Comparison of ENCODE assay signal across 33 cellular contexts in genomic region chr13:32234914-32235313, GRCh38.
DNase-seq lines count a peak whose midpoint lies in the region; ATAC-seq and TF ChIP-seq lines count a peak whose summit lies in the region.
"Had no signal": no experiment of that assay in that cellular context is flagged by ENCODE, and none has a peak within 500 bp of the region (broad histone marks: within the 10 kb centered on the region; RNA-seq: fewer than 3 reads in every experiment).

No MANE protein-coding gene starts in this region.

- no peaks in the 10 kb centered on the region for H3K36me3 ChIP-seq in breast epithelium
- H3K36me3 ChIP-seq: prostate gland had no signal

- H3K27ac Mint-ChIP-seq in MCF 10A (ENCODE audit: low read depth, unreplicated experiment) = no peak overlapping the region
- H3K27ac Mint-ChIP-seq in stimulated activated effector memory CD8-positive, alpha-beta T cell treated with anti-CD3 and anti-CD28 coated beads, Interleukin-12 subunit alpha, Interleukin-12 subunit beta, amount 100 ng/mL, for 72 hours = peak overlapping the region; percentile 26
- H3K27ac Mint-ChIP-seq: activated CD4-positive, alpha-beta T cell treated with anti-CD3 and anti-CD28 coated beads, Interleukin-2, amount 10 ng/mL, durations not matched to agents 7 days and 5 days; activated CD8-positive, alpha-beta memory T cell treated with anti-CD3 and anti-CD28 coated beads, Interleukin-2, amount 10 ng/mL, durations not matched to agents 7 days and 5 days; activated T-cell treated with anti-CD3 and anti-CD28 coated beads, Interleukin-2, amount 50 U/mL, for 72 hours; CD8-positive, alpha-beta memory T cell; HFFc6; IgD-negative memory B cell; immature natural killer cell; WTC11 had no signal

- intact Hi-C loops in MCF 10A (cut with micrococcal nuclease) (no loop called here), breast epithelium (cut with DNase I; ENCODE audit: low total_unique reads) (no loop called here)

- no peaks in the 10 kb centered on the region for H3K27me3 Mint-ChIP-seq in MCF 10A (ENCODE audit: insufficient read depth, unreplicated experiment)
- H3K27me3 Mint-ChIP-seq: activated CD4-positive, alpha-beta T cell treated with anti-CD3 and anti-CD28 coated beads, Interleukin-2, amount 10 ng/mL, durations not matched to agents 7 days and 5 days; activated CD8-positive, alpha-beta memory T cell treated with anti-CD3 and anti-CD28 coated beads, Interleukin-2, amount 10 ng/mL, durations not matched to agents 7 days and 5 days; IgD-negative memory B cell; naive B cell; stimulated activated naive CD8-positive, alpha-beta T cell treated with anti-CD3 and anti-CD28 coated beads, Interleukin-15, amount 100 ng/mL, for 72 hours had no signal

- H3K9me3 ChIP-seq in breast epithelium = no peaks in the 10 kb centered on the region
- H3K9me3 ChIP-seq: A549, gastrocnemius medialis, prostate gland, vagina had no signal

- peak; percentile 48 for ATAC-seq in stimulated activated effector memory CD8-positive, alpha-beta T cell treated with anti-CD3 and anti-CD28 coated beads, Interleukin-12 subunit alpha, Interleukin-12 subunit beta, amount 100 ng/mL, for 72 hours
- ATAC-seq: A549; activated CD8-positive, alpha-beta memory T cell treated with anti-CD3 and anti-CD28 coated beads, Interleukin-2, amount 10 ng/mL, durations not matched to agents 7 days and 5 days; activated T-cell treated with anti-CD3 and anti-CD28 coated beads, Interleukin-2, amount 50 U/mL, for 72 hours; esophagus mucosa; gastrocnemius medialis; GM23338; left lobe of liver; PC-3; stimulated activated naive CD8-positive, alpha-beta T cell treated with anti-CD3 and anti-CD28 coated beads, Interleukin-15, amount 100 ng/mL, for 72 hours; WTC11 had no signal

- H3K4me1 ChIP-seq in breast epithelium = no peaks in the 10 kb centered on the region
- H3K4me1 ChIP-seq: A549, gastrocnemius medialis, prostate gland, vagina had no signal

- CTCF ChIA-PET in MCF 10A (lab: Yijun Ruan, JAX) = interaction anchor here (0.6 to 1.2 kb wide), 5 partner anchors 10 to 346 kb away, joined by 3 to 8 read pairs (median 4); no protein-coding TSS in a partner anchor

- no peak for TF ChIP-seq POLR2A in breast epithelium (IDR thresholded peaks at IDR 0.05)

- TF ChIP-seq CTCF in MCF 10A (IDR thresholded peaks at IDR 0.05; ENCODE audit: unreplicated experiment) (no peak), breast epithelium (IDR thresholded peaks at IDR 0.05) (no peak), astrocyte of the spinal cord (IDR thresholded peaks at IDR 0.05; ENCODE audit: low read depth, low read length) (no peak)

- no peaks in the 10 kb centered on the region for H3K27me3 ChIP-seq in breast epithelium
- H3K27me3 ChIP-seq: gastrocnemius medialis, vagina had no signal

- no peak overlapping the region for H3K4me3 Mint-ChIP-seq in MCF 10A (ENCODE audit: unreplicated experiment)
- no peak overlapping the region for H3K4me3 Mint-ChIP-seq in stimulated activated effector memory CD8-positive, alpha-beta T cell treated with anti-CD3 and anti-CD28 coated beads, Interleukin-12 subunit alpha, Interleukin-12 subunit beta, amount 100 ng/mL, for 72 hours
- H3K4me3 Mint-ChIP-seq: activated CD4-positive, alpha-beta T cell treated with anti-CD3 and anti-CD28 coated beads, Interleukin-2, amount 10 ng/mL, durations not matched to agents 7 days and 5 days; activated CD8-positive, alpha-beta memory T cell treated with anti-CD3 and anti-CD28 coated beads, Interleukin-2, amount 10 ng/mL, durations not matched to agents 7 days and 5 days; activated T-cell treated with anti-CD3 and anti-CD28 coated beads, Interleukin-2, amount 50 U/mL, for 72 hours; CD8-positive, alpha-beta memory T cell; GM23338; HFFc6; IgD-negative memory B cell; immature natural killer cell; stimulated activated naive CD8-positive, alpha-beta T cell treated with anti-CD3 and anti-CD28 coated beads, Interleukin-15, amount 100 ng/mL, for 72 hours; WTC11 had no signal

- H3K4me1 Mint-ChIP-seq in MCF 10A (ENCODE audit: insufficient read depth, unreplicated experiment) = no peaks in the 10 kb centered on the region
- no peaks in the 10 kb centered on the region for H3K4me1 Mint-ChIP-seq in stimulated activated effector memory CD8-positive, alpha-beta T cell treated with anti-CD3 and anti-CD28 coated beads, Interleukin-12 subunit alpha, Interleukin-12 subunit beta, amount 100 ng/mL, for 72 hours
- H3K4me1 Mint-ChIP-seq: activated CD8-positive, alpha-beta memory T cell treated with anti-CD3 and anti-CD28 coated beads, Interleukin-2, amount 10 ng/mL, durations not matched to agents 7 days and 5 days; GM23338; immature natural killer cell; naive B cell; stimulated activated naive CD8-positive, alpha-beta T cell treated with anti-CD3 and anti-CD28 coated beads, Interleukin-15, amount 100 ng/mL, for 72 hours had no signal

- POLR2A ChIA-PET in MCF 10A (lab: Yijun Ruan, JAX) = no interaction called here

- H3K9me3 Mint-ChIP-seq in MCF 10A (ENCODE audit: unreplicated experiment) = no peaks in the 10 kb centered on the region
- H3K9me3 Mint-ChIP-seq in stimulated activated effector memory CD8-positive, alpha-beta T cell treated with anti-CD3 and anti-CD28 coated beads, Interleukin-12 subunit alpha, Interleukin-12 subunit beta, amount 100 ng/mL, for 72 hours = no peaks in the 10 kb centered on the region
- H3K9me3 Mint-ChIP-seq: activated CD4-positive, alpha-beta T cell treated with anti-CD3 and anti-CD28 coated beads, Interleukin-2, amount 10 ng/mL, durations not matched to agents 7 days and 5 days; activated T-cell treated with anti-CD3 and anti-CD28 coated beads, Interleukin-2, amount 50 U/mL, for 72 hours; CD8-positive, alpha-beta memory T cell; GM23338; HFFc6; immature natural killer cell; naive B cell; stimulated activated naive CD8-positive, alpha-beta T cell treated with anti-CD3 and anti-CD28 coated beads, Interleukin-15, amount 100 ng/mL, for 72 hours had no signal

- no peak overlapping the region for H3K27ac ChIP-seq in breast epithelium
- H3K27ac ChIP-seq: A549, gastrocnemius medialis, prostate gland, vagina had no signal

- peaks cover 6% of the 10 kb centered on the region for H3K36me3 Mint-ChIP-seq in MCF 10A (ENCODE audit: insufficient read depth, unreplicated experiment)
- H3K36me3 Mint-ChIP-seq in stimulated activated effector memory CD8-positive, alpha-beta T cell treated with anti-CD3 and anti-CD28 coated beads, Interleukin-12 subunit alpha, Interleukin-12 subunit beta, amount 100 ng/mL, for 72 hours = no peaks in the 10 kb centered on the region
- H3K36me3 Mint-ChIP-seq: activated CD8-positive, alpha-beta memory T cell treated with anti-CD3 and anti-CD28 coated beads, Interleukin-2, amount 10 ng/mL, durations not matched to agents 7 days and 5 days; IgD-negative memory B cell; naive B cell had no signal

- DNase-seq in MCF 10A (ENCODE audit: unreplicated experiment) = peak; percentile 14
- DNase-seq in breast epithelium (ENCODE audit: low spot score in 2 of 2) = no peak
- DNase-seq in M059J (ENCODE audit: low read depth) = peak; percentile 38
- DNase-seq in astrocyte of the spinal cord (ENCODE audit: low read depth, low spot score) = peak; percentile 7
- DNase-seq in stimulated activated effector memory CD8-positive, alpha-beta T cell treated with anti-CD3 and anti-CD28 coated beads, Interleukin-12 subunit alpha, Interleukin-12 subunit beta, amount 100 ng/mL, for 72 hours (ENCODE audit: low spot score in 2 of 2) = no peak
- no peak for DNase-seq in stimulated activated CD4-positive, alpha-beta T cell treated with anti-CD3 and anti-CD28 coated beads, Interleukin-1b, Interleukin-23, amount 100 ng/mL, for 48 hours
- no peak for DNase-seq in cortex of kidney (lab: John Stamatoyannopoulos, UW)
- DNase-seq in NCI-H146 (lab: John Stamatoyannopoulos, UW) = no peak
- DNase-seq: activated CD4-positive, alpha-beta T cell treated with anti-CD3 and anti-CD28 coated beads, Interleukin-2, amount 10 ng/mL, durations not matched to agents 7 days and 5 days; activated CD8-positive, alpha-beta memory T cell treated with anti-CD3 and anti-CD28 coated beads, Interleukin-2, amount 10 ng/mL, durations not matched to agents 7 days and 5 days; activated naive CD4-positive, alpha-beta T cell treated with Interleukin-2 at 50 U/mL for 16 hours; activated T-cell treated with anti-CD3 and anti-CD28 coated beads, Interleukin-2, amount 50 U/mL, for 72 hours; CD8-positive, alpha-beta memory T cell; gastrocnemius medialis; HFFc6; hypothalamus; immature natural killer cell; mesendoderm; MM.1S; naive B cell; NCI-H1436; NCI-H510A treated with DMSO at 0.1 percent for 48 hours; PC-3; Right ventricle myocardium superior; stimulated activated naive CD8-positive, alpha-beta T cell treated with anti-CD3 and anti-CD28 coated beads, Interleukin-15, amount 100 ng/mL, for 72 hours had no signal

- BruUV-seq in MCF 10A (replicated peaks; lab: Mats Ljungman, UMichigan) = no TSS peak

- in situ Hi-C loops in astrocyte of the spinal cord (cut with HindIII; ENCODE audit: low sequenced_read_pairs) = no loop called here

- H3K4me3 ChIP-seq in breast epithelium = no peak overlapping the region
- H3K4me3 ChIP-seq in astrocyte of the spinal cord (ENCODE audit: low read depth, low read length) = no peak overlapping the region
- H3K4me3 ChIP-seq: A549, gastrocnemius medialis, GM23338, prostate gland, vagina had no signal

Comparison
In these comparisons a context has a peak if more than half of its experiments do, and no peak if none do; other contexts are left out.
1. DNase-seq: peak in MCF 10A (single experiment), M059J (single experiment) and astrocyte of the spinal cord (single experiment); none in breast epithelium (0 of 2), stimulated activated effector memory CD8-positive, alpha-beta T cell treated with anti-CD3 and anti-CD28 coated beads, Interleukin-12 subunit alpha, Interleukin-12 subunit beta, amount 100 ng/mL, for 72 hours (0 of 2), stimulated activated CD4-positive, alpha-beta T cell treated with anti-CD3 and anti-CD28 coated beads, Interleukin-1b, Interleukin-23, amount 100 ng/mL, for 48 hours (single experiment), cortex of kidney (single experiment) and NCI-H146 (single experiment).